34 cellular contexts compared by ENCODE assay signal in genomic region chrX:96692911-96693310, GRCh38. TPM values are rescaled to one million over a fixed set of nuclear protein-coding genes. Genes with fewer than 3 reads are reported as not detected.
A peak's percentile ranks its signal among the peaks of the same experiment; 100 is the strongest.
DNase-seq lines count a peak whose midpoint lies in the region; ATAC-seq, FAIRE-seq and TF ChIP-seq lines count a peak whose summit lies in the region.
"Had no signal": no experiment of that assay in that cellular context is flagged by ENCODE, and none has a peak within 500 bp of the region (broad histone marks: within the 10 kb centered on the region; RNA-seq: fewer than 3 reads in every experiment).

No MANE protein-coding gene starts in this region.

- no peaks in the 10 kb centered on the region for H3K4me1 ChIP-seq in A549
- peaks cover 9% of the 10 kb centered on the region for H3K4me1 ChIP-seq in GM23248 (ENCODE audit: insufficient read depth)
- H3K4me1 ChIP-seq in right cardiac atrium (ENCODE audit: control insufficient read depth, insufficient read depth, low read length): no peaks in the 10 kb centered on the region
- H3K4me1 ChIP-seq: prostate gland, SJSA1, uterus had no signal

- no peaks in the 10 kb centered on the region for H3K36me3 ChIP-seq in GM23248 (ENCODE audit: low read depth)
- H3K36me3 ChIP-seq: HAP-1, neutrophil, prostate gland, SJSA1, thoracic aorta, uterus had no signal

- no peak overlapping the region for H3K4me2 ChIP-seq in A549
- peak overlapping the region; percentile 30 for H3K4me2 ChIP-seq in GM23248 (ENCODE audit: unreplicated experiment)
- H3K4me2 ChIP-seq: hepatocyte had no signal

- CTCF ChIA-PET in A549 (lab: Yijun Ruan, JAX): interaction anchor here (0.8 to 1.3 kb wide), 2 partner anchors 9 to 47 kb away, joined by 3 to 4 read pairs; no protein-coding TSS in a partner anchor

- TF ChIP-seq RAD21 in A549 (conservative IDR thresholded peaks at IDR 0.05 in 1 of 2, IDR thresholded peaks at IDR 0.05 in 1 of 2): no peak

- H3K27me3 ChIP-seq in GM23248 (replicated peaks; ENCODE audit: insufficient read depth) (no peaks in the 10 kb centered on the region), right cardiac atrium (ENCODE audit: control insufficient read depth, insufficient read depth) (no peaks in the 10 kb centered on the region)
- H3K27me3 ChIP-seq: hepatocyte, neutrophil, SJSA1, uterus had no signal

- in situ Hi-C loops in GM23248 (cut with MboI): no loop called here

- POLR2A ChIA-PET in A549 (lab: Yijun Ruan, JAX): no interaction called here

- H3K4me3 ChIP-seq in A549 (no peak overlapping the region), GM23248 (no peak overlapping the region), right cardiac atrium (ENCODE audit: low read length) (no peak overlapping the region)
- H3K4me3 ChIP-seq: HAP-1, hepatocyte, prostate gland, SJSA1, skin epidermis, thoracic aorta, uterus had no signal

- ATAC-seq in A549: no peak
- peak; percentile 26 to 55 for ATAC-seq in right cardiac atrium
- ATAC-seq in sciatic nerve: peak; percentile 55
- ATAC-seq in GM21717 (IDR thresholded peaks at IDR 0.05; ENCODE audit: unreplicated experiment): no peak
- ATAC-seq in esophagus mucosa: no peak
- no peak for ATAC-seq in GM21423 (IDR thresholded peaks at IDR 0.05; ENCODE audit: unreplicated experiment)
- ATAC-seq: left colon had no signal

- peaks cover 15% of the 10 kb centered on the region; the same call in 1 of the 2 replicates for H3F3A ChIP-seq in GM23248 (ENCODE audit: insufficient read depth)

- no peaks in the 10 kb centered on the region for H3K9me2 ChIP-seq in GM23248 (ENCODE audit: insufficient read depth)

- no peak for TF ChIP-seq EP300 in A549 (IDR thresholded peaks at IDR 0.05)

- H3K79me2 ChIP-seq in GM23248 (ENCODE audit: insufficient read depth): peaks cover 49% of the 10 kb centered on the region

- no peak for DNase-seq in A549 (ENCODE audit: low read depth in 1 of 2, low spot score in 1 of 2)
- DNase-seq in GM23248: peak; percentile 49
- DNase-seq in right cardiac atrium: no peak
- DNase-seq in sciatic nerve (ENCODE audit: low spot score): no peak
- DNase-seq in NCI-H1694 treated with DMSO at 0.1 percent for 48 hours (lab: John Stamatoyannopoulos, UW): no peak
- DNase-seq: ACHN; activated CD4-positive, alpha-beta T cell treated with anti-CD3 and anti-CD28 coated beads, Interleukin-2, amount 10 ng/mL, durations not matched to agents 24 days and 14 days; activated gamma-delta T cell; activated naive CD8-positive, alpha-beta T cell treated with anti-CD3 and anti-CD28 coated beads, Interleukin-2, amount 10 ng/mL, durations not matched to agents 7 days and 5 days; activated T-cell treated with anti-CD3 and anti-CD28 coated beads, Interleukin-2, amount 50 U/mL, for 24 hours; central memory CD4-positive, alpha-beta T cell; cortex of kidney; DMS153; effector memory CD8-positive, alpha-beta T cell; foreskin melanocyte; KBM-7; left colon; NCI-H1092; NCI-H187; NCI-H2171; NCI-H510A treated with DMSO at 0.1 percent for 48 hours; stimulated activated naive CD4-positive, alpha-beta T cell treated with Interleukin-2 at 50 U/mL for 16 hours; T1000; uterus had no signal

- H3K9ac ChIP-seq in GM23248: no peak overlapping the region

- intact Hi-C loops in right cardiac atrium (cut with DNase I): no loop called here
- intact Hi-C loops in sciatic nerve (cut with DNase I): no loop called here

- no peaks in the 10 kb centered on the region for H3K9me3 ChIP-seq in A549
- no peaks in the 10 kb centered on the region for H3K9me3 ChIP-seq in GM23248 (ENCODE audit: low read depth)
- no peaks in the 10 kb centered on the region for H3K9me3 ChIP-seq in right cardiac atrium (ENCODE audit: control insufficient read depth, low read length)
- H3K9me3 ChIP-seq: HAP-1, neutrophil, prostate gland, SJSA1, thoracic aorta, uterus had no signal

- TF ChIP-seq CTCF in A549 (IDR thresholded peaks at IDR 0.05): no peak

- no peaks in the 10 kb centered on the region for H4K20me1 ChIP-seq in GM23248 (ENCODE audit: insufficient read depth)

- TF ChIP-seq POLR2A in A549 (IDR thresholded peaks at IDR 0.05; ENCODE audit: low read length): no peak

- H3K27ac ChIP-seq in A549: no peak overlapping the region
- peak overlapping the region; percentile 41 for H3K27ac ChIP-seq in GM23248
- no peak overlapping the region for H3K27ac ChIP-seq in right cardiac atrium (ENCODE audit: low read length)
- H3K27ac ChIP-seq: hepatocyte, neutrophil, prostate gland, SJSA1, uterus had no signal

- no peak overlapping the region for H2AFZ ChIP-seq in GM23248
- H2AFZ ChIP-seq: hepatocyte had no signal

- peak; percentile 39 for FAIRE-seq in A549 (lab: Jason Lieb, UNC)

TF ChIP-seq in A549, 52 proteins besides CTCF, POLR2A, EP300 and RAD21:
- TF ChIP-seq CHD4 (IDR thresholded peaks at IDR 0.05; ENCODE audit: borderline replicate concordance) (no peak), REST (IDR thresholded peaks at IDR 0.05) (no peak)
TF ChIP-seq in A549: peak in this region for 0.

RNA-seq across cellular contexts. Expression of gene DIAPH2, which starts 8.3 kb away (rescaled TPM):
- polyA plus RNA-seq in A549 (2011; rRNA removed): 7.6 and 10.0 TPM in 2 replicates
- polyA plus RNA-seq in A549 (2012; cell fraction: cytosol; rRNA removed): 1.1 and 1.2 TPM in 2 replicates
- 0.97 and 1.5 TPM in 2 replicates for polyA plus RNA-seq in A549 (2012; cell fraction: nucleus; rRNA removed)
- 3.7 to 4.3 TPM (median 3.9 TPM) in 3 replicates for polyA plus RNA-seq in A549 (2017; fragmentation: RNase III; extraction: RNeasy Plus Mini Kit Qiagen cat#74134 plus additional on column Dnase treatment)
- 9.8 and 10.6 TPM in 2 replicates for polyA minus RNA-seq in A549 (2011; rRNA and poly(A)+ RNA removed)
- total RNA-seq in GM23248 (2014; rRNA removed; shearing (Covaris generic)): 7.5 and 9.0 TPM in 2 replicates
- polyA plus RNA-seq in GM23248 (2016; fragmentation: Nextera tagmentation; extraction: Ambion mirVana): 7.4 and 8.1 TPM in 2 replicates
- 10 to 100 TPM; 10.4 to 12.3 (median 11.6) TPM for total RNA-seq in right cardiac atrium
- polyA plus RNA-seq in right cardiac atrium: 3.6 TPM
- total RNA-seq in sciatic nerve: 34.5 TPM
- total RNA-seq in esophagus mucosa: 8.9 TPM

Comparison
In these comparisons a context has a peak if more than half of its experiments do, and no peak if none do; other contexts are left out.
1. ATAC-seq: peak in right cardiac atrium (2 of 2) and sciatic nerve (single experiment); none in A549 (0 of 2), GM21717 (single experiment), esophagus mucosa (single experiment) and GM21423 (single experiment).